Comparison of ENCODE assay signal across 22 cellular contexts in genomic region chr3:138300657-138301056, GRCh38. TPM values are rescaled to one million over a fixed set of nuclear protein-coding genes. Genes with fewer than 3 reads are reported as not detected.
A peak's percentile ranks its signal among the peaks of the same experiment; 100 is the strongest.
DNase-seq lines count a peak whose midpoint lies in the region; ATAC-seq and TF ChIP-seq lines count a peak whose summit lies in the region.
"Had no signal": no experiment of that assay in that cellular context is flagged by ENCODE, and none has a peak within 500 bp of the region (broad histone marks: within the 10 kb centered on the region; RNA-seq: fewer than 3 reads in every experiment).

No MANE protein-coding gene starts in this region.

- H3K36me3 ChIP-seq in A673 (ENCODE audit: insufficient read depth, low read length, poor library complexity, severe bottlenecking) = no peaks in the 10 kb centered on the region
- H3K36me3 ChIP-seq in osteoblast (ENCODE audit: insufficient read depth, low read length) = peaks cover 6% of the 10 kb centered on the region
- no peaks in the 10 kb centered on the region; the same call in none of the 2 replicates for H3K36me3 ChIP-seq in PC-9 (ENCODE audit: low read depth)

- H3K9me2 ChIP-seq in PC-9 (ENCODE audit: insufficient read depth) = no peaks in the 10 kb centered on the region

- CTCF ChIA-PET in A673 (lab: Charles Lee) (no interaction called here), PC-9 (lab: Charles Lee) (no interaction called here)

- intact Hi-C loops in A673 (cut with micrococcal nuclease; ENCODE audit: unreplicated experiment) = no loop called here
- intact Hi-C loops in PC-9 (cut with micrococcal nuclease; ENCODE audit: unreplicated experiment) = no loop called here

- BruUV-seq in A673 (replicated peaks; lab: Mats Ljungman, UMichigan) = TSS peak; percentile 16
- BruUV-seq in PC-9 (replicated peaks; lab: Mats Ljungman, UMichigan) = no TSS peak

- H3K27me3 Mint-ChIP-seq in nephron progenitor cell (ENCODE audit: low read depth, poor library complexity) = no peaks in the 10 kb centered on the region
- H3K27me3 Mint-ChIP-seq: B cell; CD4-positive, CD25-positive, alpha-beta regulatory T cell had no signal

- H3K4me3 Mint-ChIP-seq in nephron progenitor cell = no peak overlapping the region
- H3K4me3 Mint-ChIP-seq: B cell; CD4-positive, CD25-positive, alpha-beta regulatory T cell had no signal

- H3K27me3 ChIP-seq in A673 (replicated peaks; ENCODE audit: insufficient read depth, low read depth, low read length, poor library complexity) = no peaks in the 10 kb centered on the region
- H3K27me3 ChIP-seq in osteoblast (ENCODE audit: insufficient read depth, low read length) = no peaks in the 10 kb centered on the region
- no peaks in the 10 kb centered on the region for H3K27me3 ChIP-seq in PC-9 (ENCODE audit: insufficient read depth, low read depth)

- H2AFZ ChIP-seq in osteoblast (ENCODE audit: low read length) (no peak overlapping the region), PC-9 (no peak overlapping the region)

- H3K36me3 Mint-ChIP-seq in nephron progenitor cell (ENCODE audit: low read depth) = peaks cover 16% of the 10 kb centered on the region

- H3K9me3 ChIP-seq in A673 (ENCODE audit: low read depth, low read length, poor library complexity, severe bottlenecking) (no peaks in the 10 kb centered on the region), osteoblast (ENCODE audit: low read depth, low read length) (no peaks in the 10 kb centered on the region), PC-9 (ENCODE audit: insufficient read depth, low read depth) (no peaks in the 10 kb centered on the region)
- H3K9me3 ChIP-seq: HAP-1 had no signal

- H3K79me2 ChIP-seq in osteoblast (ENCODE audit: insufficient read depth, low read length) = no peaks in the 10 kb centered on the region
- no peaks in the 10 kb centered on the region for H3K79me2 ChIP-seq in PC-9 (ENCODE audit: low read depth)

- no peak for DNase-seq in A673 (ENCODE audit: low spot score)
- DNase-seq in Ammon's horn (ENCODE audit: low spot score) = peak; percentile 69
- DNase-seq in cerebellum (ENCODE audit: low spot score) = peak; percentile 86
- DNase-seq in osteoblast (ENCODE audit: insufficient read length, low spot score, missing footprints) = peak; percentile 57
- no peak for DNase-seq in PC-9
- no peak for DNase-seq in nephron progenitor cell
- DNase-seq: CD4-positive, CD25-positive, alpha-beta regulatory T cell; COR-L47; DMS 273 treated with DMSO at 0.1 percent for 48 hours; DND-41; NCI-H1092 treated with DMSO at 0.1 percent for 48 hours; NCI-H146; NCI-H2029 treated with DMSO at 0.1 percent for 48 hours; NCI-H2171; NK-92 treated with Interleukin-12 subunit alpha and Interleukin-12 subunit beta, amount 100 ng/mL, for 24 hours had no signal

- H3K4me1 Mint-ChIP-seq in nephron progenitor cell = no peaks in the 10 kb centered on the region

- POLR2A ChIA-PET in A673 (lab: Charles Lee; ENCODE audit: low non-redundant PET) (no interaction called here), PC-9 (lab: Charles Lee; ENCODE audit: unreplicated experiment) (no interaction called here)

- H3K9me3 Mint-ChIP-seq in nephron progenitor cell = no peaks in the 10 kb centered on the region
- H3K9me3 Mint-ChIP-seq: CD4-positive, CD25-positive, alpha-beta regulatory T cell had no signal

- H3K4me2 ChIP-seq in osteoblast (ENCODE audit: insufficient read depth, low read length) (no peak overlapping the region), PC-9 (no peak overlapping the region)

- H4K20me1 ChIP-seq in osteoblast (ENCODE audit: insufficient read depth, low read length) (no peaks in the 10 kb centered on the region), PC-9 (ENCODE audit: insufficient read depth) (no peaks in the 10 kb centered on the region)

- no peak for TF ChIP-seq CTCF in A673 (conservative IDR thresholded peaks at IDR 0.05; ENCODE audit: low read depth, low read length)
- no peak for TF ChIP-seq CTCF in osteoblast (IDR thresholded peaks at IDR 0.05; ENCODE audit: extremely low read depth, low read depth, low read length)
- no peak for TF ChIP-seq CTCF in PC-9 (conservative IDR thresholded peaks at IDR 0.05)
- no peak for TF ChIP-seq CTCF in nephron progenitor cell (IDR thresholded peaks at IDR 0.05)

- H3K27ac Mint-ChIP-seq in nephron progenitor cell = no peak overlapping the region
- H3K27ac Mint-ChIP-seq: B cell had no signal

- no peak for ATAC-seq in GM18867 (IDR thresholded peaks at IDR 0.05; ENCODE audit: unreplicated experiment)
- ATAC-seq: Right ventricle myocardium inferior had no signal

- H3K4me3 ChIP-seq in A673 (ENCODE audit: low read depth, low read length, poor library complexity, severe bottlenecking) = no peak overlapping the region
- H3K4me3 ChIP-seq in osteoblast (ENCODE audit: insufficient read depth, low read length) = no peak overlapping the region
- H3K4me3 ChIP-seq in PC-9 = no peak overlapping the region
- H3K4me3 ChIP-seq: HAP-1 had no signal

- H3K4me1 ChIP-seq in A673 (ENCODE audit: insufficient read depth, low read length, poor library complexity, severe bottlenecking) = no peaks in the 10 kb centered on the region
- no peaks in the 10 kb centered on the region for H3K4me1 ChIP-seq in osteoblast (ENCODE audit: insufficient read depth, low read length)
- no peaks in the 10 kb centered on the region for H3K4me1 ChIP-seq in PC-9 (replicated peaks; ENCODE audit: insufficient read depth)
- H3K4me1 ChIP-seq: HAP-1 had no signal

- no peaks in the 10 kb centered on the region for H3F3A ChIP-seq in PC-9 (ENCODE audit: insufficient read depth, low read depth)

- H3K27ac ChIP-seq in A673 (ENCODE audit: low read depth, low read length, poor library complexity, severe bottlenecking) = no peak overlapping the region
- H3K27ac ChIP-seq in osteoblast (ENCODE audit: low read depth, low read length) = no peak overlapping the region
- H3K27ac ChIP-seq in PC-9 = no peak overlapping the region

RNA-seq across cellular contexts. Expression of gene NME9, which starts 29.0 kb away (rescaled TPM):
- total RNA-seq in A673 (2021) = not detected in 2 replicates
- total RNA-seq in cerebellum = 6.4 TPM
- not detected in 2 replicates for total RNA-seq in osteoblast
- 1.3 TPM in 1 of 2 replicates, not detected in the other for total RNA-seq in PC-9 (2021)
- total RNA-seq: B cell; CD4-positive, CD25-positive, alpha-beta regulatory T cell; LHCN-M2; NCI-H460; Right ventricle myocardium inferior; SK-MEL-5 had no signal

RNA-seq across cellular contexts. Expression of gene MRAS, which starts 47.7 kb away (rescaled TPM):
- total RNA-seq in A673 (2021) = 0.50 and 0.77 TPM in 2 replicates
- total RNA-seq in cerebellum = 50.1 TPM
- total RNA-seq in osteoblast = 80.7 and 81.6 TPM in 2 replicates
- total RNA-seq in PC-9 (2021) = 2.4 TPM in 2 replicates
- total RNA-seq: CD4-positive, CD25-positive, alpha-beta regulatory T cell had no signal

Comparison
In these comparisons a context has a peak if more than half of its experiments do, and no peak if none do; other contexts are left out.
1. DNase-seq: peak in Ammon's horn (single experiment), cerebellum (single experiment) and osteoblast (single experiment); none in A673 (single experiment), PC-9 (0 of 2) and nephron progenitor cell (single experiment).
2. RNA of gene MRAS, which starts 47.7 kb away (total RNA-seq): 80.7 to 81.6 TPM in osteoblast and 50.1 TPM in cerebellum (single experiment); 2.4 TPM in PC-9 and 0.50 to 0.77 TPM in A673; every median in the first group is over 10 times any median in the second.